In the genomic region with DNA sequence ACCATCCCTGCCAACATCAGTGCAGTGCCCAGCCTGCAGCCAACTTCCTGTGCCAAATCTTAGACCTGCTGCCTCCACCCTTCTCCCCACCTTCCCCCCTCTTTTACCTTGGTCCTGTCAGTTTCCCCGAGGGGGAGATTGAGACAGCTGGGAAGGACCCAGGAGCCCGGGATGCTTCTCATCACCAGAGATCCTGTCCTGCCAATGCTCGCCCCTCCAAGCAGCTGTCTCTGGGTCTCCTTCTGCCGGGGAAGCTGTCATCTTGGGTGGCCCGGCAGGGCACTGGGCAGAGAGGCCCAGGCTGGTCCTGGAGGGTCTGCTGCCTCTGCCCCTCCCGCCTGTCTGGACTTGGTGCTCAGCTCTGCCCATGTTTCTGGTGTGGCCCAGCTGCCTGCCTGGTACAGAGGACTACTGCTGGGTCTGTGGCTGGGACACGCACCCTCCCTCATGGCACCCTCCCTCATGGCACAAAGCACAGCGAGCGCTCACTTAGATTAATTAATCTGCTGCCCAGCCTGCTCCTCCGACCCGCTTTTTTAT, we compare ENCODE assay signal across 1 cellular context.
TF ChIP-seq lines count a peak whose summit lies in the region.

No MANE protein-coding gene starts in this region.

TF ChIP-seq in HepG2, 621 proteins besides CTCF, POLR2A, EP300 and RAD21 (continued from another document):
- TF ChIP-seq SALL1 (CRISPR knock-in tag; IDR thresholded peaks at IDR 0.05) (no peak), ZNF232 (CRISPR knock-in tag; IDR thresholded peaks at IDR 0.05; ENCODE audit: borderline replicate concordance) (no peak), TOPORS (CRISPR knock-in tag; IDR thresholded peaks at IDR 0.05) (no peak), ISL2 (CRISPR knock-in tag; IDR thresholded peaks at IDR 0.05) (no peak), AHR (CRISPR knock-in tag; IDR thresholded peaks at IDR 0.05) (no peak), STAT5B (CRISPR knock-in tag; IDR thresholded peaks at IDR 0.05) (no peak), NONO (IDR thresholded peaks at IDR 0.05) (no peak), NONO (CRISPR knock-in tag; conservative IDR thresholded peaks at IDR 0.05) (no peak), ATM (IDR thresholded peaks at IDR 0.05; ENCODE audit: borderline replicate concordance) (no peak), ZNF256 (CRISPR knock-in tag; conservative IDR thresholded peaks at IDR 0.05) (no peak)
- TF ChIP-seq, protein P1, sequence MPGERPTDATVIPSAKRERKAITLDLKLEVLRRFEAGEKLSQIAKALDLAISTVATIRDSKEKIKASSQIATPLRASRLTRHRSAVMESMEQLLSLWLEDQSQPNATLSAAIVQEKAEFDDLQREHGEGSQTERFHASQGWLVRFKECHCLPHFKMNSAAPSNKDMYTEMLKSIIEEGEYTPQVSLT (CRISPR knock-in tag; IDR thresholded peaks at IDR 0.05; ENCODE audit: borderline replicate concordance, low read depth), result no peak
